ENCODE assay signal across 20 cellular contexts in genomic region chr3:178699364-178699763, GRCh38.
DNase-seq lines count a peak whose midpoint lies in the region; ATAC-seq and TF ChIP-seq lines count a peak whose summit lies in the region.
"Had no signal": no experiment of that assay in that cellular context is flagged by ENCODE, and none has a peak within 500 bp of the region (broad histone marks: within the 10 kb centered on the region; RNA-seq: fewer than 3 reads in every experiment).

No MANE protein-coding gene starts in this region.

- no peak overlapping the region for H2AFZ ChIP-seq in H9 (ENCODE audit: low read length)

- ATAC-seq in aorta (ENCODE audit: low FRiP score), result peak; percentile 36
- no peak for ATAC-seq in GM18868 (IDR thresholded peaks at IDR 0.05; ENCODE audit: unreplicated experiment)
- ATAC-seq: GM12878 had no signal

- H3K79me2 ChIP-seq in H9 (ENCODE audit: insufficient read depth, low read length), result no peaks in the 10 kb centered on the region

- H2BK12ac ChIP-seq in H9 (ENCODE audit: insufficient read length, low read depth, low read length), result no peak overlapping the region

- H2BK5ac ChIP-seq in H9 (ENCODE audit: insufficient read length, low read length), result no peak overlapping the region

- H3K4me3 ChIP-seq in aorta (ENCODE audit: low read length in 2 of 2), result no peak overlapping the region
- H3K4me3 ChIP-seq in vagina, result no peak overlapping the region
- H3K4me3 ChIP-seq: BLaER1, GM12878 had no signal

- no peak overlapping the region for H2BK15ac ChIP-seq in H9 (ENCODE audit: low read depth, low read length)

- no peak for DNase-seq in H9
- DNase-seq in M059J (ENCODE audit: low read depth), result peak; percentile 38
- DNase-seq in neural crest cell (ENCODE audit: low read depth, low spot score), result no peak
- DNase-seq in aorta, result no peak
- no peak for DNase-seq in NCI-H2029 (lab: John Stamatoyannopoulos, UW)
- DNase-seq in vagina (ENCODE audit: extremely low spot score in 2 of 2), result no peak
- DNase-seq: 8988T; BE2C; C1 segment of cervical spinal cord; CD4-positive, CD25-positive, alpha-beta regulatory T cell; CD8-positive, alpha-beta memory T cell; DMS153; DMS53; DND-41; GDM1 had no signal

- H4K5ac ChIP-seq in H9 (ENCODE audit: insufficient read length, low read depth, low read length), result no peak overlapping the region

- no peak overlapping the region for H2BK20ac ChIP-seq in H9 (ENCODE audit: low read depth, low read length, poor library complexity, severe bottlenecking)

- H3K36me3 Mint-ChIP-seq in H9 (ENCODE audit: insufficient read depth in 1 of 3, low read depth in 3 of 3), result peaks cover 16 to 28% (median 23%) of the 10 kb centered on the region in 3 experiments
- H3K36me3 Mint-ChIP-seq in neural crest cell (ENCODE audit: low read depth), result peaks cover 14% of the 10 kb centered on the region
- H3K36me3 Mint-ChIP-seq: CD14-positive monocyte; CD4-positive, alpha-beta memory T cell; CD4-positive, CD25-positive, alpha-beta regulatory T cell; CD8-positive, alpha-beta memory T cell had no signal

- peaks cover 8% of the 10 kb centered on the region for H3K9me3 ChIP-seq in H9 (ENCODE audit: control insufficient read depth, low read depth, low read length)
- no peaks in the 10 kb centered on the region for H3K9me3 ChIP-seq in aorta (ENCODE audit: control insufficient read depth, low read length)
- no peaks in the 10 kb centered on the region for H3K9me3 ChIP-seq in vagina
- H3K9me3 ChIP-seq: BE2C had no signal

- H3K23ac ChIP-seq in H9 (ENCODE audit: insufficient read length, low read depth, low read length), result no peak overlapping the region

- no peak overlapping the region; a peak in 1 of 5 replicates for H3K4me3 Mint-ChIP-seq in H9
- no peak overlapping the region for H3K4me3 Mint-ChIP-seq in neural crest cell
- H3K4me3 Mint-ChIP-seq: CD14-positive monocyte; CD4-positive, alpha-beta memory T cell; CD4-positive, CD25-positive, alpha-beta regulatory T cell; CD8-positive, alpha-beta memory T cell had no signal

- H2AK5ac ChIP-seq in H9 (ENCODE audit: insufficient read length, low read length), result no peak overlapping the region

- H3K27ac ChIP-seq in H9 (ENCODE audit: insufficient read length, low read depth, low read length) (no peak overlapping the region), aorta (ENCODE audit: low read depth in 1 of 2, low read length in 2 of 2) (no peak overlapping the region), vagina (no peak overlapping the region)
- H3K27ac ChIP-seq: BLaER1 had no signal

- H3K9me3 Mint-ChIP-seq in H9 (peaks cover 24 to 33% of the 10 kb centered on the region in 2 experiments), neural crest cell (peaks cover 29% of the 10 kb centered on the region)

- no peaks in the 10 kb centered on the region for H3K36me3 ChIP-seq in aorta (ENCODE audit: control insufficient read depth in 1 of 2, insufficient read depth in 2 of 2, low read length in 1 of 2)
- H3K36me3 ChIP-seq in vagina, result no peaks in the 10 kb centered on the region
- H3K36me3 ChIP-seq: BE2C, BLaER1 had no signal

- H2BK120ac ChIP-seq in H9 (ENCODE audit: low read depth, low read length, poor library complexity, severe bottlenecking), result no peak overlapping the region

- TF ChIP-seq POLR2A in vagina (IDR thresholded peaks at IDR 0.05), result no peak

- no peaks in the 10 kb centered on the region for H3K23me2 ChIP-seq in H9 (ENCODE audit: insufficient read length, low read depth, low read length, poor library complexity, severe bottlenecking)

- no peaks in the 10 kb centered on the region for H3K4me1 ChIP-seq in H9 (ENCODE audit: insufficient read depth, low read length)
- peaks cover 0 to 1% of the 10 kb centered on the region in 2 donors for H3K4me1 ChIP-seq in aorta (ENCODE audit: control insufficient read depth in 1 of 2, insufficient read depth in 2 of 2, low read length in 2 of 2)
- no peaks in the 10 kb centered on the region for H3K4me1 ChIP-seq in vagina
- H3K4me1 ChIP-seq: BE2C had no signal

- H4K20me1 ChIP-seq in H9 (ENCODE audit: control insufficient read depth, insufficient read depth, insufficient read length), result no peaks in the 10 kb centered on the region
- H4K20me1 ChIP-seq: BLaER1 had no signal

- peaks cover 4 to 8% of the 10 kb centered on the region in 2 experiments; a peak in 2 of 4 replicates for H3K4me1 Mint-ChIP-seq in H9
- no peaks in the 10 kb centered on the region for H3K4me1 Mint-ChIP-seq in neural crest cell
- H3K4me1 Mint-ChIP-seq: CD14-positive monocyte; CD4-positive, alpha-beta memory T cell; CD4-positive, CD25-positive, alpha-beta regulatory T cell; CD8-positive, alpha-beta memory T cell had no signal

- H3K79me1 ChIP-seq in H9 (ENCODE audit: insufficient read depth, low read depth, low read length, poor library complexity, severe bottlenecking), result no peaks in the 10 kb centered on the region

- H3K56ac ChIP-seq in H9 (ENCODE audit: insufficient read length, low read depth, low read length), result no peak overlapping the region

- no peak overlapping the region for H3K9ac ChIP-seq in H9 (ENCODE audit: extremely low read depth, insufficient read length, low read length)
- H3K9ac ChIP-seq: BLaER1 had no signal

- TF ChIP-seq CTCF in H9 (conservative IDR thresholded peaks at IDR 0.05), result no peak
- no peak for TF ChIP-seq CTCF in neural crest cell (conservative IDR thresholded peaks at IDR 0.05)
- TF ChIP-seq CTCF in vagina (IDR thresholded peaks at IDR 0.05), result no peak

- no peak overlapping the region for H3T11ph ChIP-seq in H9 (ENCODE audit: low read length)

- intact Hi-C loops in aorta (cut with DNase I) (no loop called here), vagina (cut with DNase I) (no loop called here)

- H3K27me3 ChIP-seq in H9 (ENCODE audit: insufficient read depth, low read length), result no peaks in the 10 kb centered on the region
- H3K27me3 ChIP-seq in aorta (ENCODE audit: control insufficient read depth in 1 of 2, insufficient read depth in 2 of 2, low read length in 1 of 2), result no peaks in the 10 kb centered on the region
- no peaks in the 10 kb centered on the region for H3K27me3 ChIP-seq in vagina
- H3K27me3 ChIP-seq: BE2C, BLaER1 had no signal

- no peak overlapping the region for H3K4ac ChIP-seq in H9 (ENCODE audit: low read depth, low read length)

- no peak overlapping the region for H3K4me2 ChIP-seq in H9 (ENCODE audit: insufficient read depth, insufficient read length, low read length)
- H3K4me2 ChIP-seq: BLaER1 had no signal

- no peak overlapping the region for H4K8ac ChIP-seq in H9 (replicated peaks; ENCODE audit: insufficient read length, low read depth, low read length)

- H3K27me3 Mint-ChIP-seq in H9 (ENCODE audit: low read depth) (no peaks in the 10 kb centered on the region), neural crest cell (ENCODE audit: low read depth) (no peaks in the 10 kb centered on the region)
- H3K27me3 Mint-ChIP-seq: CD4-positive, CD25-positive, alpha-beta regulatory T cell had no signal

- no CpG with 5 or more reads among the region's 4 CpGs for WGBS in H9 (ENCODE audit: extremely low coverage, insufficient read length, low lambda C conversion rate)
- WGBS in aorta, 2 donors, result 92 to 97% methylated on average over 4 of the region's 4 CpGs

- peak overlapping the region; percentile 41 for H4K91ac ChIP-seq in H9 (ENCODE audit: insufficient read length, low read depth, low read length)

- H3K14ac ChIP-seq in H9 (ENCODE audit: insufficient read depth, low read length), result no peak overlapping the region

- H3K18ac ChIP-seq in H9 (ENCODE audit: insufficient read length, low read depth, low read length), result no peak overlapping the region

- H3K27ac Mint-ChIP-seq in H9 (no peak overlapping the region), neural crest cell (ENCODE audit: unreplicated experiment) (peak overlapping the region; percentile 19)
- H3K27ac Mint-ChIP-seq: CD14-positive monocyte; CD4-positive, alpha-beta memory T cell; CD4-positive, CD25-positive, alpha-beta regulatory T cell; CD8-positive, alpha-beta memory T cell had no signal
